19 cellular contexts compared by ENCODE assay signal in genomic region chr20:3360752-3361151, GRCh38. TPM values are rescaled to one million over a fixed set of nuclear protein-coding genes. Genes with fewer than 3 reads are reported as not detected.
DNase-seq lines count a peak whose midpoint lies in the region; ATAC-seq and TF ChIP-seq lines count a peak whose summit lies in the region.
"Had no signal": no experiment of that assay in that cellular context is flagged by ENCODE, and none has a peak within 500 bp of the region (broad histone marks: within the 10 kb centered on the region; RNA-seq: fewer than 3 reads in every experiment).

No MANE protein-coding gene starts in this region.

- H3K9me3 Mint-ChIP-seq in T-helper 2 cell treated with Interferon-gamma antibody and Interleukin-4, amounts not matched to agents 5 μg/mL and 100 μg/mL, for 36 hours = no peaks in the 10 kb centered on the region
- H3K9me3 Mint-ChIP-seq in progenitor cell of endocrine pancreas (ENCODE audit: low read depth) = no peaks in the 10 kb centered on the region
- H3K9me3 Mint-ChIP-seq: CD14-positive monocyte; CD4-positive, alpha-beta T cell; CD8-positive, alpha-beta memory T cell had no signal

- peak; percentile 67 for ATAC-seq in left ventricle myocardium superior
- ATAC-seq: GM12878 had no signal

- peak overlapping the region; percentile 27 for H3K27ac Mint-ChIP-seq in T-helper 2 cell treated with Interferon-gamma antibody and Interleukin-4, amounts not matched to agents 5 μg/mL and 100 μg/mL, for 36 hours
- H3K27ac Mint-ChIP-seq in progenitor cell of endocrine pancreas = peak overlapping the region; percentile 60
- H3K27ac Mint-ChIP-seq: CD4-positive, alpha-beta T cell; CD8-positive, alpha-beta memory T cell had no signal

- H3K4me1 Mint-ChIP-seq in T-helper 2 cell treated with Interferon-gamma antibody and Interleukin-4, amounts not matched to agents 5 μg/mL and 100 μg/mL, for 36 hours (ENCODE audit: low read depth) = peaks cover 1% of the 10 kb centered on the region
- H3K4me1 Mint-ChIP-seq in progenitor cell of endocrine pancreas (ENCODE audit: low read depth) = peaks cover 11% of the 10 kb centered on the region
- H3K4me1 Mint-ChIP-seq: CD8-positive, alpha-beta memory T cell had no signal

- peaks cover 2% of the 10 kb centered on the region for H3K36me3 Mint-ChIP-seq in T-helper 2 cell treated with Interferon-gamma antibody and Interleukin-4, amounts not matched to agents 5 μg/mL and 100 μg/mL, for 36 hours (ENCODE audit: low read depth)
- peaks cover 17% of the 10 kb centered on the region for H3K36me3 Mint-ChIP-seq in progenitor cell of endocrine pancreas (ENCODE audit: insufficient read depth)

- TF ChIP-seq CTCF in progenitor cell of endocrine pancreas (IDR thresholded peaks at IDR 0.05; ENCODE audit: unreplicated experiment) = no peak

- no peaks in the 10 kb centered on the region for H3K27me3 Mint-ChIP-seq in T-helper 2 cell treated with Interferon-gamma antibody and Interleukin-4, amounts not matched to agents 5 μg/mL and 100 μg/mL, for 36 hours (ENCODE audit: low read depth)
- no peaks in the 10 kb centered on the region for H3K27me3 Mint-ChIP-seq in progenitor cell of endocrine pancreas
- H3K27me3 Mint-ChIP-seq: CD4-positive, alpha-beta T cell; CD8-positive, alpha-beta memory T cell had no signal

- intact Hi-C loops in left ventricle myocardium superior (cut with micrococcal nuclease) (no loop called here), cardiac septum (cut with DNase I) (no loop called here)

- no peak overlapping the region for H3K4me3 Mint-ChIP-seq in T-helper 2 cell treated with Interferon-gamma antibody and Interleukin-4, amounts not matched to agents 5 μg/mL and 100 μg/mL, for 36 hours
- no peak overlapping the region for H3K4me3 Mint-ChIP-seq in progenitor cell of endocrine pancreas (ENCODE audit: low read depth)
- H3K4me3 Mint-ChIP-seq: CD14-positive monocyte; CD4-positive, alpha-beta T cell; CD8-positive, alpha-beta memory T cell had no signal

- no peak for DNase-seq in T-helper 2 cell treated with Interferon-gamma antibody and Interleukin-4, amounts not matched to agents 5 μg/mL and 100 μg/mL, for 36 hours (ENCODE audit: low spot score)
- DNase-seq in T-helper 2 cell = no peak
- no peak for DNase-seq in left ventricle myocardium superior
- DNase-seq in cardiac septum (ENCODE audit: low spot score) = no peak
- no peak for DNase-seq in progenitor cell of endocrine pancreas (ENCODE audit: low spot score, unreplicated experiment)
- no peak for DNase-seq in NCI-H187 (lab: John Stamatoyannopoulos, UW)
- DNase-seq: AML-193; BE2C; CD4-positive, alpha-beta T cell; CD8-positive, alpha-beta memory T cell; DMS 273 treated with DMSO at 0.1 percent for 48 hours; DMS79; EL; GDM1; GM23248; H7; HCEC 1CT had no signal

RNA-seq across cellular contexts. Expression of gene DNAAF9, which starts 46.7 kb away (rescaled TPM):
- total RNA-seq in left ventricle myocardium superior (20.1 TPM), cardiac septum (29.1 TPM), progenitor cell of endocrine pancreas (29.5 and 29.9 TPM in 2 replicates)
